In the genomic region with DNA sequence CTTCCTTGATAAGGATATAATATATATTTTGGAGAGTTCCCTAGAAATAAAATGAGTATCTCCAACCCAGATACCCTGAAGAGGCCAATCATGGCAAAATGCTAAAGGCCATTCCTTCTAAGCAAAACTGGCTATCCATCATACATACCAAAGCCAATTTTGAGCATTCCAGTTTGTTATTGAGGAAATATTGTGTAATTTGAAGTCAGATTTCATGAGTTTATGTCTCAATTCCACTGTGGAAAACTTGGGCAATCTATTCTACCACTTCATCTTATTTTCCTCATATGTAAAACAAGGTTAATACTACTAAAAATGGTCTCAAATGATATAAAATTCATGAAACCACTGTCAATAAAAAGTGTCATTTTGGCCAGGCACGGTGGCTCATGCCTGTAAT, we compare ENCODE assay signal across 20 cellular contexts. TPM values are rescaled to one million over a fixed set of nuclear protein-coding genes. Genes with fewer than 3 reads are reported as not detected.
A peak's percentile ranks its signal among the peaks of the same experiment; 100 is the strongest.
DNase-seq lines count a peak whose midpoint lies in the region; ATAC-seq and TF ChIP-seq lines count a peak whose summit lies in the region.
"Had no signal": no experiment of that assay in that cellular context is flagged by ENCODE, and none has a peak within 500 bp of the region (broad histone marks: within the 10 kb centered on the region; RNA-seq: fewer than 3 reads in every experiment).

No MANE protein-coding gene starts in this region.

- CTCF ChIA-PET in BJ (lab: Yijun Ruan, JAX), result interaction anchor here (1.0 kb wide), 1 partner anchor 11 kb away, joined by 3 read pairs; no protein-coding TSS in a partner anchor
- CTCF ChIA-PET in IMR-90 (lab: Yijun Ruan, JAX), result interaction anchor here (0.9 kb wide), 1 partner anchor 36 kb away, joined by 3 read pairs; no protein-coding TSS in a partner anchor
- CTCF ChIA-PET in activated CD4-positive, alpha-beta T cell treated with anti-CD3 and anti-CD28 coated beads, Interleukin-2, amount 10 ng/mL, durations not matched to agents 7 days and 5 days (lab: Charles Lee), result interaction anchor here (1.0 kb wide), 1 partner anchor 26 kb away, joined by 3 read pairs; no protein-coding TSS in a partner anchor

- no peak overlapping the region for H3K4ac ChIP-seq in IMR-90 (ENCODE audit: low read depth, low read length)

- intact Hi-C loops in IMR-90 (cut with micrococcal nuclease) (no loop called here), Right ventricle myocardium superior (cut with DNase I) (no loop called here)

- H3K27ac ChIP-seq in IMR-90 (ENCODE audit: insufficient read depth, low read length), result peak overlapping the region; percentile 57; the same call in 1 of the 2 replicates
- H3K27ac ChIP-seq: KMS-11, RWPE1, SJSA1 had no signal

- TF ChIP-seq RAD21 in IMR-90 (IDR thresholded peaks at IDR 0.05; ENCODE audit: low read length), result no peak

- H3K14ac ChIP-seq in IMR-90 (replicated peaks; ENCODE audit: low read depth, low read length), result no peak overlapping the region

- H2BK120ac ChIP-seq in IMR-90 (ENCODE audit: low read depth, low read length), result no peak overlapping the region; the same call in 1 of the 2 replicates

- no peak for TF ChIP-seq CTCF in BJ (IDR thresholded peaks at IDR 0.05; ENCODE audit: insufficient read depth, low read depth, low read length)
- TF ChIP-seq CTCF in IMR-90 (conservative IDR thresholded peaks at IDR 0.05; ENCODE audit: low read depth, low read length), result no peak
- TF ChIP-seq CTCF in fibroblast of mammary gland (conservative IDR thresholded peaks at IDR 0.05; ENCODE audit: control insufficient read depth, insufficient read depth, low read depth, low read length), result no peak

- no peaks in the 10 kb centered on the region for H4K20me1 ChIP-seq in IMR-90 (ENCODE audit: insufficient read depth, low read length)

- peaks cover 4% of the 10 kb centered on the region; the same call in 1 of the 2 replicates for H3K4me1 ChIP-seq in IMR-90 (ENCODE audit: control insufficient read depth, insufficient read depth, low read length)

- no peak for ATAC-seq in IMR-90 (ENCODE audit: low read depth)
- no peak for ATAC-seq in Right ventricle myocardium superior (ENCODE audit: poor library complexity)
- ATAC-seq: HepG2, PC-3 had no signal

- H3K27ac Mint-ChIP-seq in activated CD4-positive, alpha-beta T cell treated with anti-CD3 and anti-CD28 coated beads, Interleukin-2, amount 10 ng/mL, durations not matched to agents 7 days and 5 days, result no peak overlapping the region

- in situ Hi-C loops in IMR-90 (cut with MboI; ENCODE audit: low sequenced_read_pairs), result no loop called here

- POLR2A ChIA-PET in BJ (lab: Charles Lee) (no interaction called here), IMR-90 (lab: Charles Lee; ENCODE audit: unreplicated experiment) (no interaction called here)
- POLR2A ChIA-PET in activated CD4-positive, alpha-beta T cell treated with anti-CD3 and anti-CD28 coated beads, Interleukin-2, amount 10 ng/mL, durations not matched to agents 7 days and 5 days (lab: Charles Lee), result no interaction called here

- H3K23ac ChIP-seq in IMR-90 (ENCODE audit: low read depth, low read length), result no peak overlapping the region

- H3K79me1 ChIP-seq in IMR-90 (ENCODE audit: low read depth in 1 of 2, low read length in 2 of 2), result peaks cover 8% of the 10 kb centered on the region in 2 experiments

- H3K4me3 ChIP-seq in BJ (ENCODE audit: low read depth, low read length) (no peak overlapping the region), IMR-90 (ENCODE audit: insufficient read depth, low read depth, low read length) (no peak overlapping the region), fibroblast of mammary gland (ENCODE audit: control insufficient read depth, low read depth, low read length) (no peak overlapping the region)
- H3K4me3 ChIP-seq: SJSA1 had no signal

- no peak overlapping the region for H3K4me2 ChIP-seq in IMR-90 (ENCODE audit: low read depth, low read length)
- H3K4me2 ChIP-seq: KMS-11 had no signal

- no peaks in the 10 kb centered on the region for H3K9me1 ChIP-seq in IMR-90 (ENCODE audit: insufficient read depth, low read length)

- no peak overlapping the region for H2BK15ac ChIP-seq in IMR-90 (ENCODE audit: low read depth, low read length)

- H3K9ac ChIP-seq in IMR-90 (ENCODE audit: low read depth, low read length), result no peak overlapping the region
- H3K9ac ChIP-seq: KMS-11 had no signal

- peaks cover 1% of the 10 kb centered on the region for H3K4me1 Mint-ChIP-seq in activated CD4-positive, alpha-beta T cell treated with anti-CD3 and anti-CD28 coated beads, Interleukin-2, amount 10 ng/mL, durations not matched to agents 7 days and 5 days

- no peak overlapping the region for H2AK5ac ChIP-seq in IMR-90 (ENCODE audit: low read depth, low read length)

- BruUV-seq in IMR-90 (replicated peaks; lab: Mats Ljungman, UMichigan), result no TSS peak

- H4K91ac ChIP-seq in IMR-90 (ENCODE audit: insufficient read depth, low read depth, low read length), result no peak overlapping the region

- H3K4me3 Mint-ChIP-seq in activated CD4-positive, alpha-beta T cell treated with anti-CD3 and anti-CD28 coated beads, Interleukin-2, amount 10 ng/mL, durations not matched to agents 7 days and 5 days, result no peak overlapping the region

- H4K8ac ChIP-seq in IMR-90 (ENCODE audit: low read depth in 2 of 2, low read length in 2 of 2), result no peak overlapping the region

- no peak overlapping the region for H2AK9ac ChIP-seq in IMR-90 (replicated peaks; ENCODE audit: low read depth, low read length, poor library complexity)

- WGBS in IMR-90 (ENCODE audit: extremely low coverage in 2 of 2, insufficient read length in 1 of 2), 2 experiments, result no CpG with 5 or more reads among the region's 1 CpG

- H3K9me3 ChIP-seq in IMR-90 (ENCODE audit: control insufficient read depth, insufficient read depth, low read length), result no peaks in the 10 kb centered on the region
- H3K9me3 ChIP-seq: SJSA1 had no signal

- no peaks in the 10 kb centered on the region for H3K9me3 Mint-ChIP-seq in activated CD4-positive, alpha-beta T cell treated with anti-CD3 and anti-CD28 coated beads, Interleukin-2, amount 10 ng/mL, durations not matched to agents 7 days and 5 days

- H3K36me3 ChIP-seq in BJ (ENCODE audit: control insufficient read depth, insufficient read depth, low read length) (no peaks in the 10 kb centered on the region), IMR-90 (ENCODE audit: control insufficient read depth, insufficient read depth, low read length) (no peaks in the 10 kb centered on the region)

- TF ChIP-seq POLR2A in IMR-90 (IDR thresholded peaks at IDR 0.05; ENCODE audit: low read depth, low read length), result no peak

- no peaks in the 10 kb centered on the region for H3K27me3 Mint-ChIP-seq in activated CD4-positive, alpha-beta T cell treated with anti-CD3 and anti-CD28 coated beads, Interleukin-2, amount 10 ng/mL, durations not matched to agents 7 days and 5 days

- no peak overlapping the region for H2BK20ac ChIP-seq in IMR-90 (ENCODE audit: low read depth, low read length)

- H3K56ac ChIP-seq in IMR-90 (ENCODE audit: extremely low read depth, insufficient read depth, low read length), result no peak overlapping the region

- no peak overlapping the region; the same call in 1 of the 2 replicates for H3K18ac ChIP-seq in IMR-90 (ENCODE audit: low read depth, low read length)

- H3K36me3 Mint-ChIP-seq in activated CD4-positive, alpha-beta T cell treated with anti-CD3 and anti-CD28 coated beads, Interleukin-2, amount 10 ng/mL, durations not matched to agents 7 days and 5 days (ENCODE audit: low read depth), result peaks cover 60% of the 10 kb centered on the region

- dilution Hi-C loops in IMR-90 (cut with HindIII; ENCODE audit: low sequenced_read_pairs, unreplicated experiment), result no loop called here

- no peak overlapping the region for H4K5ac ChIP-seq in IMR-90 (ENCODE audit: low read depth, low read length)

- H2AFZ ChIP-seq in IMR-90 (replicated peaks; ENCODE audit: low read length, poor library complexity), result no peak overlapping the region

- DNase-seq in BJ (ENCODE audit: low read depth), result peak; percentile 58
- no peak for DNase-seq in IMR-90
- peak; percentile 36 for DNase-seq in fibroblast of mammary gland (ENCODE audit: low read depth)
- DNase-seq in stromal cell of bone marrow (ENCODE audit: low read depth), result peak; percentile 41
- DNase-seq in Right ventricle myocardium superior, result no peak
- DNase-seq in activated CD4-positive, alpha-beta T cell treated with anti-CD3 and anti-CD28 coated beads, Interleukin-2, amount 10 ng/mL, durations not matched to agents 7 days and 5 days, result no peak
- no peak for DNase-seq in SW 1271 (lab: John Stamatoyannopoulos, UW)
- DNase-seq: C1 segment of cervical spinal cord, DND-41, GDM1, NCI-H1048, NCI-H146, NCI-H2081 treated with DMSO at 0.1 percent for 48 hours, NCI-H510A treated with DMSO at 0.1 percent for 48 hours, NCI-H82, PC-3 had no signal

- H3K27me3 ChIP-seq in BJ (ENCODE audit: control insufficient read depth, insufficient read depth, low read length), result no peaks in the 10 kb centered on the region
- H3K27me3 ChIP-seq in IMR-90 (ENCODE audit: control insufficient read depth, insufficient read depth, low read length), result no peaks in the 10 kb centered on the region
- H3K27me3 ChIP-seq: SJSA1 had no signal

- H2BK5ac ChIP-seq in IMR-90 (ENCODE audit: low read depth, low read length, poor library complexity, severe bottlenecking), result no peak overlapping the region

TF ChIP-seq in IMR-90, 13 proteins besides CTCF, POLR2A, EP300 and RAD21:
- TF ChIP-seq CHD1 (IDR thresholded peaks at IDR 0.05; ENCODE audit: low read depth, low read length) (no peak), CEBPB (IDR thresholded peaks at IDR 0.05; ENCODE audit: low read depth, low read length) (peak; percentile 27; the same call in 1 of the 2 replicates)

RNA-seq across cellular contexts. Expression of a gene that starts 19.0 kb away (rescaled TPM):
- polyA plus RNA-seq in BJ (2011; rRNA removed) (4.6 and 9.4 TPM in 2 replicates), IMR-90 (2012; rRNA removed) (5.2 and 7.1 TPM in 2 replicates)
- 8.3 and 13.7 TPM in 2 replicates for polyA minus RNA-seq in BJ (2011; rRNA and poly(A)+ RNA removed)
- total RNA-seq in IMR-90 (2012; rRNA removed) (27.8 and 53.3 TPM in 2 replicates), Right ventricle myocardium superior (0.40 TPM)
- 0.23 and 0.62 TPM in 2 replicates for polyA plus RNA-seq in IMR-90 (2012; cell fraction: cytosol; rRNA removed)
- polyA plus RNA-seq in IMR-90 (2012; cell fraction: nucleus; rRNA removed; ENCODE audit: low replicate concordance), result 0.92 and 6.7 TPM in 2 replicates
- total RNA-seq in activated CD4-positive, alpha-beta T cell treated with anti-CD3 and anti-CD28 coated beads, Interleukin-2, amount 10 ng/mL, durations not matched to agents 7 days and 5 days, result 100 to 1,000 TPM in 1 of 2 experiments, 10 to 100 TPM in 1; 92.8 to 104 TPM

Comparison
In these comparisons a context has a peak if more than half of its experiments do, and no peak if none do; other contexts are left out.
1. DNase-seq: peak in BJ (single experiment), fibroblast of mammary gland (single experiment) and stromal cell of bone marrow (single experiment); none in IMR-90 (single experiment), Right ventricle myocardium superior (single experiment), activated CD4-positive, alpha-beta T cell treated with anti-CD3 and anti-CD28 coated beads, Interleukin-2, amount 10 ng/mL, durations not matched to agents 7 days and 5 days (single experiment) and SW 1271 (0 of 2).
2. RNA of a gene that starts 19.0 kb away (total RNA-seq): 92.8 to 104 TPM in activated CD4-positive, alpha-beta T cell treated with anti-CD3 and anti-CD28 coated beads, Interleukin-2, amount 10 ng/mL, durations not matched to agents 7 days and 5 days and 27.8 to 53.3 TPM in IMR-90; 0.40 TPM in Right ventricle myocardium superior (single experiment); every median in the first group is over 10 times any median in the second.